ENCODE assay signal across 8 cellular contexts in genomic region chr7:23298885-23299769, GRCh38. TPM values are rescaled to one million over a fixed set of nuclear protein-coding genes. Genes with fewer than 3 reads are reported as not detected.
A peak's percentile ranks its signal among the peaks of the same experiment; 100 is the strongest.
DNase-seq lines count a peak whose midpoint lies in the region; ATAC-seq and TF ChIP-seq lines count a peak whose summit lies in the region.

TSS of gene MALSU1 (plus strand) at chr7:23299339. CDS start at chr7:23299353, 14 bp downstream.

- H3K9ac ChIP-seq in mammary epithelial cell (ENCODE audit: insufficient read depth, low read length) (peak within 1 kb of the TSS; percentile 92), iPS-20b (ENCODE audit: low read depth, low read length) (peak within 1 kb of the TSS; percentile 90)

- dilution Hi-C loops in mammary epithelial cell (cut with HindIII; ENCODE audit: low sequenced_read_pairs) = loop anchor here (5.0 kb wide), 1 partner anchor 38 kb away; no protein-coding TSS in a partner anchor

- H3K36me3 ChIP-seq in WERI-Rb-1 (peaks cover 40% of the 10 kb centered on the region), mammary epithelial cell (ENCODE audit: insufficient read depth, low read length) (no peaks in the 10 kb centered on the region), iPS-20b (ENCODE audit: insufficient read depth, low read depth, low read length) (peaks cover 22% of the 10 kb centered on the region)

- H3K4me1 ChIP-seq in mammary epithelial cell (ENCODE audit: insufficient read depth, low read length) (peaks cover 18% of the 10 kb centered on the region), iPS-20b (ENCODE audit: insufficient read depth, low read length) (peaks cover 7% of the 10 kb centered on the region; the same call in 1 of the 2 replicates)

- in situ Hi-C loops in ACHN (cut with HindIII; ENCODE audit: low pct_ligation_motif_present, low pct_unique_long_range_greater_than_20kb, low sequenced_read_pairs) (no loop called here), mammary epithelial cell (cut with MboI; ENCODE audit: low sequenced_read_pairs in 2 of 2) (loop anchor here in 1 of 2 donors (25.0 kb wide), 1 partner anchor 413 kb away; the partner anchor contains the start of gene STK31)

- CTCF ChIA-PET in mammary epithelial cell (lab: Charles Lee; ENCODE audit: low non-redundant PET) = interaction anchor here (0.7 kb wide), 1 partner anchor 248 kb away, joined by 8 read pairs; no protein-coding TSS in a partner anchor

- TF ChIP-seq CTCF in WERI-Rb-1 (IDR thresholded peaks at IDR 0.05; ENCODE audit: low read depth, low read length) (no peak), mammary epithelial cell (conservative IDR thresholded peaks at IDR 0.05 in 1 of 2, IDR thresholded peaks at IDR 0.05 in 1 of 2; ENCODE audit: extremely low read depth in 1 of 2, insufficient read depth in 1 of 2, low read depth in 1 of 2, low read length in 2 of 2) (no peak)

- intact Hi-C loops in mammary epithelial cell (cut with micrococcal nuclease) = loop anchor here (2.0 to 5.0 kb wide), 3 partner anchors 33 to 232 kb away; partner anchors contain the start of gene TRA2A

- H3K79me2 ChIP-seq in mammary epithelial cell (ENCODE audit: insufficient read depth, low read length) = peaks cover 46% of the 10 kb centered on the region

- H2AFZ ChIP-seq in mammary epithelial cell (ENCODE audit: low read depth, low read length) = peak within 1 kb of the TSS; percentile 98

- peak within 1 kb of the TSS; percentile 90 for H3K4me2 ChIP-seq in mammary epithelial cell (ENCODE audit: insufficient read depth, low read depth, low read length)

- no peaks in the 10 kb centered on the region for H3K27me3 ChIP-seq in WERI-Rb-1 (ENCODE audit: insufficient read depth, low read depth, severe bottlenecking)
- no peaks in the 10 kb centered on the region for H3K27me3 ChIP-seq in mammary epithelial cell (ENCODE audit: insufficient read depth, low read length)
- no peaks in the 10 kb centered on the region for H3K27me3 ChIP-seq in iPS-20b (ENCODE audit: insufficient read depth, low read length)

- H3K9me3 ChIP-seq in WERI-Rb-1 (ENCODE audit: severe bottlenecking) (no peaks in the 10 kb centered on the region), mammary epithelial cell (replicated peaks; ENCODE audit: insufficient read depth, low read length) (no peaks in the 10 kb centered on the region), iPS-20b (ENCODE audit: insufficient read depth, low read depth, low read length) (no peaks in the 10 kb centered on the region)

- no peaks in the 10 kb centered on the region for H4K20me1 ChIP-seq in mammary epithelial cell (ENCODE audit: insufficient read depth, low read length)

- H3K27ac ChIP-seq in WERI-Rb-1 (peak within 1 kb of the TSS; percentile 93), mammary epithelial cell (ENCODE audit: insufficient read depth, low read depth, low read length) (peak within 1 kb of the TSS; percentile 63), iPS-20b (ENCODE audit: low read length) (no peak within 1 kb of the TSS), skin epidermis (peak within 1 kb of the TSS; percentile 65 to 94 (median 87))

- DNase-seq in ACHN = peak; percentile 99
- DNase-seq in NCI-H2227 (lab: John Stamatoyannopoulos, UW; ENCODE audit: unreplicated experiment) = peak; percentile 97
- peak; percentile 97 for DNase-seq in WERI-Rb-1
- peak; percentile 93 for DNase-seq in mammary epithelial cell

- H3K4me3 ChIP-seq in WERI-Rb-1 (ENCODE audit: low read depth, low read length) = peak within 1 kb of the TSS; percentile 97
- peak within 1 kb of the TSS; percentile 87 to 96 (median 92) for H3K4me3 ChIP-seq in mammary epithelial cell (replicated peaks in 1 of 3; ENCODE audit: insufficient read depth in 1 of 3, low read depth in 2 of 3, low read length in 3 of 3)
- H3K4me3 ChIP-seq in iPS-20b (ENCODE audit: low read length) = peak within 1 kb of the TSS; percentile 95
- peak within 1 kb of the TSS; percentile 71 to 98 (median 88) for H3K4me3 ChIP-seq in skin epidermis

- 20% methylated on average over 10 of the region's 59 CpGs for WGBS in mammary epithelial cell (ENCODE audit: low coverage, missing lambda C conversion rate)

- peak; percentile 96 for ATAC-seq in GM18873 (IDR thresholded peaks at IDR 0.05; ENCODE audit: low FRiP score, unreplicated experiment)
- ATAC-seq in HG03139 (IDR thresholded peaks at IDR 0.05; ENCODE audit: unreplicated experiment) = peak; percentile 97

- TSS peak; percentile 71 for BruUV-seq in mammary epithelial cell (replicated peaks; lab: Mats Ljungman, UMichigan)

RNA-seq across cellular contexts. Expression of gene MALSU1, which starts in this region (rescaled TPM):
- 10 to 100 TPM; 42.2 to 65.0 TPM for total RNA-seq in mammary epithelial cell
- 54.3 TPM for polyA plus RNA-seq in mammary epithelial cell
- 24.9 TPM for polyA minus RNA-seq in mammary epithelial cell
